1 cellular context compared by ENCODE assay signal in genomic region chr17:64660195-64661040, GRCh38.
TF ChIP-seq lines count a peak whose summit lies in the region.
"Not testable (repeated sequence)": the region's sequence is repeated elsewhere in the genome, so short reads cannot be mapped to it uniquely, and the experiment has no call there.

No MANE protein-coding gene starts in this region.

TF ChIP-seq in HepG2, 621 proteins besides CTCF, POLR2A, EP300 and RAD21:
- peak; percentile 30; the same call in 1 of the 2 replicates for TF ChIP-seq SAP130 (CRISPR knock-in tag; IDR thresholded peaks at IDR 0.05; ENCODE audit: low read depth)
- peak; percentile 4 for TF ChIP-seq ASH2L (IDR thresholded peaks at IDR 0.05; ENCODE audit: insufficient read length, low read depth, low read length)
- TF ChIP-seq ZNF281 (CRISPR knock-in tag; IDR thresholded peaks at IDR 0.05; ENCODE audit: borderline replicate concordance) = peak; percentile 71; the same call in 1 of the 2 replicates
- TF ChIP-seq SNAPC5 (CRISPR knock-in tag; IDR thresholded peaks at IDR 0.05; ENCODE audit: borderline replicate concordance) = 0 out of 2 replicates have a peak, but pooled peaks have one; percentile 3
- 0 out of 2 replicates have a peak, but pooled peaks have one; percentile 5 for TF ChIP-seq ZSCAN29 (CRISPR knock-in tag; conservative IDR thresholded peaks at IDR 0.05)
- TF ChIP-seq DRAP1 (CRISPR knock-in tag; IDR thresholded peaks at IDR 0.05) = peak; percentile 58
- TF ChIP-seq ARID5B (CRISPR knock-in tag; IDR thresholded peaks at IDR 0.05) = peak; percentile 35; the same call in 1 of the 2 replicates
- peak in 1 of 2 experiments; percentile 31; a peak in 1 of 4 replicates for TF ChIP-seq MAFK (conservative IDR thresholded peaks at IDR 0.05 in 1 of 2, IDR thresholded peaks at IDR 0.05 in 1 of 2; ENCODE audit: low read length in 2 of 2)
- peak; percentile 68; the same call in 1 of the 2 replicates for TF ChIP-seq RBAK (CRISPR knock-in tag; IDR thresholded peaks at IDR 0.05)
- 0 out of 2 replicates have a peak, but pooled peaks have one; percentile 41 for TF ChIP-seq HOXA5 (CRISPR knock-in tag; IDR thresholded peaks at IDR 0.05)
- not testable (repeated sequence) for TF ChIP-seq FOXP1 (IDR thresholded peaks at IDR 0.05)
- TF ChIP-seq FOXP1 (CRISPR knock-in tag; IDR thresholded peaks at IDR 0.05) = peak; percentile 30; the same call in 1 of the 2 replicates
- TF ChIP-seq PATZ1 (CRISPR knock-in tag; IDR thresholded peaks at IDR 0.05) = 0 out of 2 replicates have a peak, but pooled peaks have one; percentile 12
- 0 out of 2 replicates have a peak, but pooled peaks have one; percentile 14 for TF ChIP-seq ZBTB14 (CRISPR knock-in tag; IDR thresholded peaks at IDR 0.05)
